17 cellular contexts compared by ENCODE assay signal in the genomic region with DNA sequence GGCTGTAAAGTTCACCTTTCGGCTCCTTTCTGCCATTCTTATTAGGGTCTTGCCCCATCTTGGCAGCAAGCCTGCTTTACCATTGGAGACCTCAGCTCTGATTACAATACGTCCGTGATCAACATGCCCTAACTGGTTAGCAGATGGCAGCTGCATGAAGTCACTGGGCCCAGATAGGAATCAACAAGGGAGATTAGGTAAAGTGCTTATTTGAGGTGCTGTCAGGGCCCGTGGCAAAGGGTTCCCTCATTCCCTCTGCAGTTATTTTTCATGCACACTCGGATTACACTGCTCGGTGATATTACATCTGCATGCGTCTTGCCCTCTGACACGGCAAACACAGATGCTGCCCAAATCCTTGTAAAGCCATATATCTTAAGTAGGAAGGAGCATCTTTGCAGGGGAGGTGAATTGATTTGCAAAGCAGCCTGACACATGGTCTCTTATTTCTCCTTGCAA.
DNase-seq lines count a peak whose midpoint lies in the region; ATAC-seq and TF ChIP-seq lines count a peak whose summit lies in the region.
"Had no signal": no experiment of that assay in that cellular context is flagged by ENCODE, and none has a peak within 500 bp of the region (broad histone marks: within the 10 kb centered on the region; RNA-seq: fewer than 3 reads in every experiment).

No MANE protein-coding gene starts in this region.

- peak overlapping the region in 3 of 5 experiments; percentile 23 to 52 (median 44) for H3K27ac Mint-ChIP-seq in brain
- peak overlapping the region; percentile 82 for H3K27ac Mint-ChIP-seq in stimulated activated memory B cell treated with anti-CD40 and anti-IgM and Interleukin-4, amounts not matched to agents 10 μg/mL and 1 μg/mL and 100 μg/mL, for 72 hours

- no peaks in the 10 kb centered on the region for H3K27me3 Mint-ChIP-seq in brain
- H3K27me3 Mint-ChIP-seq in stimulated activated memory B cell treated with anti-CD40 and anti-IgM and Interleukin-4, amounts not matched to agents 10 μg/mL and 1 μg/mL and 100 μg/mL, for 72 hours, result no peaks in the 10 kb centered on the region
- H3K27me3 Mint-ChIP-seq: activated CD4-positive, alpha-beta memory T cell treated with anti-CD3 and anti-CD28 coated beads, Interleukin-2, amount 10 ng/mL, durations not matched to agents 7 days and 5 days had no signal

- no peaks in the 10 kb centered on the region for H3K36me3 Mint-ChIP-seq in brain
- H3K36me3 Mint-ChIP-seq in stimulated activated memory B cell treated with anti-CD40 and anti-IgM and Interleukin-4, amounts not matched to agents 10 μg/mL and 1 μg/mL and 100 μg/mL, for 72 hours, result no peaks in the 10 kb centered on the region

- no peak for ATAC-seq in stimulated activated memory B cell treated with anti-CD40 and anti-IgM and Interleukin-4, amounts not matched to agents 10 μg/mL and 1 μg/mL and 100 μg/mL, for 72 hours
- ATAC-seq: A549 had no signal

- H3K4me3 Mint-ChIP-seq in brain, result no peak overlapping the region
- H3K4me3 Mint-ChIP-seq in stimulated activated memory B cell treated with anti-CD40 and anti-IgM and Interleukin-4, amounts not matched to agents 10 μg/mL and 1 μg/mL and 100 μg/mL, for 72 hours, result no peak overlapping the region
- H3K4me3 Mint-ChIP-seq: activated CD4-positive, alpha-beta memory T cell treated with anti-CD3 and anti-CD28 coated beads, Interleukin-2, amount 10 ng/mL, durations not matched to agents 7 days and 5 days had no signal

- peaks cover 0 to 6% (median 4%) of the 10 kb centered on the region in 5 experiments for H3K9me3 Mint-ChIP-seq in brain
- no peaks in the 10 kb centered on the region for H3K9me3 Mint-ChIP-seq in stimulated activated memory B cell treated with anti-CD40 and anti-IgM and Interleukin-4, amounts not matched to agents 10 μg/mL and 1 μg/mL and 100 μg/mL, for 72 hours
- H3K9me3 Mint-ChIP-seq: activated CD4-positive, alpha-beta memory T cell treated with anti-CD3 and anti-CD28 coated beads, Interleukin-2, amount 10 ng/mL, durations not matched to agents 7 days and 5 days had no signal

- TF ChIP-seq CTCF in brain (conservative IDR thresholded peaks at IDR 0.05), result no peak

- H3K4me1 Mint-ChIP-seq in brain, result peaks cover 42% of the 10 kb centered on the region
- H3K4me1 Mint-ChIP-seq in stimulated activated memory B cell treated with anti-CD40 and anti-IgM and Interleukin-4, amounts not matched to agents 10 μg/mL and 1 μg/mL and 100 μg/mL, for 72 hours, result peaks cover 49% of the 10 kb centered on the region

- DNase-seq in NCI-H748 (lab: John Stamatoyannopoulos, UW; ENCODE audit: unreplicated experiment), result peak; percentile 20
- no peak for DNase-seq in NCI-H748 treated with DMSO at 0.1 percent for 48 hours (lab: John Stamatoyannopoulos, UW)
- DNase-seq in NCI-H2196 treated with DMSO at 0.1 percent for 48 hours (lab: John Stamatoyannopoulos, UW; ENCODE audit: unreplicated experiment), result peak; percentile 49
- no peak for DNase-seq in DMS114 treated with DMSO at 0.1 percent for 48 hours (lab: John Stamatoyannopoulos, UW; ENCODE audit: unreplicated experiment)
- DNase-seq in NOMO-1 treated with dmso at 0.1 percent for 144 hours (lab: John Stamatoyannopoulos, UW; ENCODE audit: unreplicated experiment), result no peak
- no peak for DNase-seq in mucosa of gallbladder (ENCODE audit: low spot score)
- DNase-seq: activated CD4-positive, alpha-beta memory T cell treated with anti-CD3 and anti-CD28 coated beads, Interleukin-2, amount 10 ng/mL, durations not matched to agents 7 days and 5 days; activated effector memory CD4-positive, alpha-beta T cell treated with anti-CD3 and anti-CD28 coated beads, Interleukin-2, amount 50 U/mL, for 16 hours; COR-L47; dorsolateral prefrontal cortex; GOT3; mesenchymal stem cell; NCI-H226; occipital lobe had no signal

Comparison
In these comparisons a context has a peak if more than half of its experiments do, and no peak if none do; other contexts are left out.
1. DNase-seq: peak in NCI-H748 (single experiment) and NCI-H2196 treated with DMSO at 0.1 percent for 48 hours (single experiment); none in NCI-H748 treated with DMSO at 0.1 percent for 48 hours (single experiment), DMS114 treated with DMSO at 0.1 percent for 48 hours (single experiment), NOMO-1 treated with dmso at 0.1 percent for 144 hours (single experiment) and mucosa of gallbladder (single experiment).